ENCODE assay signal across 8 cellular contexts in the genomic region with DNA sequence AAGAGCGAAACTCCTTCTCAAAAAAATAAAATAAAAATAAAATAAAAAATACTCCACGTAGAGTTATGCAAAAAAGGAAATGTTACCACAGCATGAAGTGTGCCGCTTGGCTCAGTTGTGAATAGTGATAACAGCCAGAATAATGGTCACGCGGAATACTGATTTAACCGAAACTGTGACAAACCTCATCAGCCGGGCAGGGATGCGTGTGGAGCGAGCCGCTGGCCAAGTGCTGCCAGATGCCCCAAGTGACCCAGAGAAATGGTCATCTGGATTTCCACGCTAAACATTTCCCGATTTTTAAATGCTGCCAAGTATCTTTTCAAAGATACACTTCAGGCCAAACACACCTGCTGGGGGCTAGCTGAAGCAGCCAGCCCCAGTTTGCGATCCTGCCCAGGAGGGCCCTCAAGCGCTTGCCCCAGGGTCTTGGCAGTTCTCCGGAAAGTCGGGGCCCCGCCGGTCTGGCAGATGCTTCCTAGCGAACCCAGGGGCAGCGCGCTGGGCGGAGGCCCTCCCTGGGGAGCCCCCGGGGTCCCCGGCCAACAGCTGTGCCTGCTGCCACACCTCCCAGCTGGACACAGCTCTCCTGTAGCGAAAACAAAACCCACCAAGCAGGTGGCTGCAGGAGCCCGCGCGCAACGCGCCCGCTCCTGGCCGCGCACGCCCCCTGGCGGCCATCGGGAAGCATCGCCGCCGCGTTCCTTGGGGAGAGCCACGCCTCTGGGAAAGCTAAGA. TPM values are rescaled to one million over a fixed set of nuclear protein-coding genes. Genes with fewer than 3 reads are reported as not detected.
DNase-seq lines count a peak whose midpoint lies in the region; ATAC-seq and TF ChIP-seq lines count a peak whose summit lies in the region.

No MANE protein-coding gene starts in this region.

- H3K4me2 ChIP-seq in OCI-LY7 (ENCODE audit: low read length) (peak overlapping the region; percentile 66), neural cell (ENCODE audit: low read length) (no peak overlapping the region)

- no peaks in the 10 kb centered on the region for H3K9me3 Mint-ChIP-seq in activated T-helper 1 cell treated with anti-CD3 and anti-CD28 coated beads, Interleukin-12 subunit alpha, Interleukin-12 subunit beta, Interleukin-2, Interleukin-4 antibody, amounts not matched to agents 30 ng/mL and 10 ng/mL and 1 ng/mL, durations not matched to agents 14 hours and 24 hours and 36 hours
- no peaks in the 10 kb centered on the region for H3K9me3 Mint-ChIP-seq in stimulated activated naive CD8-positive, alpha-beta T cell treated with anti-CD3 and anti-CD28 coated beads, Interleukin-15, Interleukin-2, amounts not matched to agents 100 ng/mL and 50 ng/mL, for 24 hours

- no peak overlapping the region for H3K9ac ChIP-seq in neural cell (ENCODE audit: low read length)

- H3K4me1 Mint-ChIP-seq in activated T-helper 1 cell treated with anti-CD3 and anti-CD28 coated beads, Interleukin-12 subunit alpha, Interleukin-12 subunit beta, Interleukin-2, Interleukin-4 antibody, amounts not matched to agents 30 ng/mL and 10 ng/mL and 1 ng/mL, durations not matched to agents 14 hours and 24 hours and 36 hours (ENCODE audit: low read depth): peaks cover 54% of the 10 kb centered on the region
- peaks cover 50% of the 10 kb centered on the region for H3K4me1 Mint-ChIP-seq in stimulated activated naive CD8-positive, alpha-beta T cell treated with anti-CD3 and anti-CD28 coated beads, Interleukin-15, Interleukin-2, amounts not matched to agents 100 ng/mL and 50 ng/mL, for 24 hours (ENCODE audit: low read depth)

- H3K36me3 Mint-ChIP-seq in activated T-helper 1 cell treated with anti-CD3 and anti-CD28 coated beads, Interleukin-12 subunit alpha, Interleukin-12 subunit beta, Interleukin-2, Interleukin-4 antibody, amounts not matched to agents 30 ng/mL and 10 ng/mL and 1 ng/mL, durations not matched to agents 14 hours and 24 hours and 36 hours (ENCODE audit: low read depth): peaks cover 25% of the 10 kb centered on the region
- peaks cover 16% of the 10 kb centered on the region for H3K36me3 Mint-ChIP-seq in stimulated activated naive CD8-positive, alpha-beta T cell treated with anti-CD3 and anti-CD28 coated beads, Interleukin-15, Interleukin-2, amounts not matched to agents 100 ng/mL and 50 ng/mL, for 24 hours (ENCODE audit: low read depth)

- intact Hi-C loops in OCI-LY7 (cut with micrococcal nuclease; ENCODE audit: unreplicated experiment): loop anchor here (1.0 to 5.0 kb wide), 5 partner anchors 44 to 290 kb away; no protein-coding TSS in a partner anchor
- intact Hi-C loops in activated T-helper 1 cell treated with anti-CD3 and anti-CD28 coated beads, Interleukin-12 subunit alpha, Interleukin-12 subunit beta, Interleukin-2, Interleukin-4 antibody, amounts not matched to agents 30 ng/mL and 10 ng/mL and 1 ng/mL, durations not matched to agents 14 hours and 24 hours and 36 hours (cut with micrococcal nuclease): loop anchor here (1.0 to 2.0 kb wide), 7 partner anchors 7 to 291 kb away; no protein-coding TSS in a partner anchor

- no peak for TF ChIP-seq EP300 in neural cell (conservative IDR thresholded peaks at IDR 0.05; ENCODE audit: poor library complexity, severe bottlenecking)

- H3K4me1 ChIP-seq in OCI-LY7 (ENCODE audit: insufficient read depth, low read length, poor library complexity, severe bottlenecking): peaks cover 9% of the 10 kb centered on the region

- H3K9me3 ChIP-seq in OCI-LY7 (ENCODE audit: low read length) (no peaks in the 10 kb centered on the region), neural cell (ENCODE audit: low read length) (no peaks in the 10 kb centered on the region)

- H3F3A ChIP-seq in neural cell (ENCODE audit: insufficient read depth, low read length, poor library complexity, severe bottlenecking): no peaks in the 10 kb centered on the region

- no peak overlapping the region for H3K27ac Mint-ChIP-seq in activated T-helper 1 cell treated with anti-CD3 and anti-CD28 coated beads, Interleukin-12 subunit alpha, Interleukin-12 subunit beta, Interleukin-2, Interleukin-4 antibody, amounts not matched to agents 30 ng/mL and 10 ng/mL and 1 ng/mL, durations not matched to agents 14 hours and 24 hours and 36 hours
- H3K27ac Mint-ChIP-seq in stimulated activated naive CD8-positive, alpha-beta T cell treated with anti-CD3 and anti-CD28 coated beads, Interleukin-15, Interleukin-2, amounts not matched to agents 100 ng/mL and 50 ng/mL, for 24 hours: peak overlapping the region; percentile 59

- DNase-seq in OCI-LY7 (ENCODE audit: low spot score) (peak; percentile 82), fibroblast of pulmonary artery (ENCODE audit: low read depth) (peak; percentile 74)
- peak; percentile 68 for DNase-seq in activated T-helper 1 cell treated with anti-CD3 and anti-CD28 coated beads, Interleukin-12 subunit alpha, Interleukin-12 subunit beta, Interleukin-2, Interleukin-4 antibody, amounts not matched to agents 30 ng/mL and 10 ng/mL and 1 ng/mL, durations not matched to agents 14 hours and 24 hours and 36 hours (ENCODE audit: low spot score)

- H3K27me3 ChIP-seq in neural cell (ENCODE audit: insufficient read depth, low read depth, low read length): no peaks in the 10 kb centered on the region

- TF ChIP-seq RAD21 in neural cell (conservative IDR thresholded peaks at IDR 0.05): peak; percentile 75

- H3K27me3 Mint-ChIP-seq in activated T-helper 1 cell treated with anti-CD3 and anti-CD28 coated beads, Interleukin-12 subunit alpha, Interleukin-12 subunit beta, Interleukin-2, Interleukin-4 antibody, amounts not matched to agents 30 ng/mL and 10 ng/mL and 1 ng/mL, durations not matched to agents 14 hours and 24 hours and 36 hours (ENCODE audit: insufficient read depth): no peaks in the 10 kb centered on the region
- H3K27me3 Mint-ChIP-seq in stimulated activated naive CD8-positive, alpha-beta T cell treated with anti-CD3 and anti-CD28 coated beads, Interleukin-15, Interleukin-2, amounts not matched to agents 100 ng/mL and 50 ng/mL, for 24 hours: no peaks in the 10 kb centered on the region

- POLR2A ChIA-PET in OCI-LY7 (lab: Charles Lee): interaction anchor here (0.6 to 1.2 kb wide), 3 partner anchors 17 to 225 kb away, joined by 3 to 5 read pairs (median 4); no protein-coding TSS in a partner anchor

- peak overlapping the region; percentile 44 for H3K4me3 ChIP-seq in OCI-LY7 (ENCODE audit: low read depth, low read length, poor library complexity, severe bottlenecking)
- no peak overlapping the region for H3K4me3 ChIP-seq in fibroblast of pulmonary artery (replicated peaks; ENCODE audit: low read depth, low read length)
- H3K4me3 ChIP-seq in neural cell (ENCODE audit: low read length): no peak overlapping the region

- no TSS peak for BruUV-seq in OCI-LY7 (replicated peaks; lab: Mats Ljungman, UMichigan)

- H2AFZ ChIP-seq in OCI-LY7 (ENCODE audit: low read length): no peak overlapping the region
- no peak overlapping the region for H2AFZ ChIP-seq in neural cell (ENCODE audit: low read depth, low read length)

- H3K36me3 ChIP-seq in OCI-LY7 (ENCODE audit: insufficient read depth, low read length): no peaks in the 10 kb centered on the region; the same call in 1 of the 2 replicates
- H3K36me3 ChIP-seq in neural cell (ENCODE audit: insufficient read depth, low read length): no peaks in the 10 kb centered on the region

- CTCF ChIA-PET in OCI-LY7 (lab: Charles Lee; ENCODE audit: unreplicated experiment): interaction anchor here (1.1 to 1.7 kb wide), 4 partner anchors 28 to 96 kb away, joined by 3 to 6 read pairs (median 4); no protein-coding TSS in a partner anchor

- TF ChIP-seq CTCF in C4-2B (conservative IDR thresholded peaks at IDR 0.05) (peak; percentile 97), OCI-LY7 (conservative IDR thresholded peaks at IDR 0.05; ENCODE audit: low read length) (peak; percentile 89), fibroblast of pulmonary artery (IDR thresholded peaks at IDR 0.05; ENCODE audit: low read length, missing control alignments) (peak; percentile 68), neural cell (IDR thresholded peaks at IDR 0.05; ENCODE audit: poor library complexity, severe bottlenecking) (peak; percentile 75)

- no peaks in the 10 kb centered on the region for H3K9me2 ChIP-seq in OCI-LY7 (ENCODE audit: insufficient read depth, low read length)
- no peaks in the 10 kb centered on the region for H3K9me2 ChIP-seq in neural cell (ENCODE audit: insufficient read depth, low read length)

- no peak overlapping the region for H3K27ac ChIP-seq in C4-2B
- no peak overlapping the region for H3K27ac ChIP-seq in OCI-LY7 (ENCODE audit: low read depth, low read length, poor library complexity, severe bottlenecking)
- no peak overlapping the region for H3K27ac ChIP-seq in neural cell (ENCODE audit: low read length)

- H3K4me3 Mint-ChIP-seq in activated T-helper 1 cell treated with anti-CD3 and anti-CD28 coated beads, Interleukin-12 subunit alpha, Interleukin-12 subunit beta, Interleukin-2, Interleukin-4 antibody, amounts not matched to agents 30 ng/mL and 10 ng/mL and 1 ng/mL, durations not matched to agents 14 hours and 24 hours and 36 hours: no peak overlapping the region
- peak overlapping the region; percentile 10 for H3K4me3 Mint-ChIP-seq in stimulated activated naive CD8-positive, alpha-beta T cell treated with anti-CD3 and anti-CD28 coated beads, Interleukin-15, Interleukin-2, amounts not matched to agents 100 ng/mL and 50 ng/mL, for 24 hours

- ATAC-seq in GM19351 (IDR thresholded peaks at IDR 0.05; ENCODE audit: unreplicated experiment) (peak; percentile 48), HG03558 (IDR thresholded peaks at IDR 0.05; ENCODE audit: extremely low read depth, unreplicated experiment) (peak; percentile 33)

- H4K20me1 ChIP-seq in OCI-LY7 (ENCODE audit: insufficient read depth, low read length) (no peaks in the 10 kb centered on the region), neural cell (ENCODE audit: insufficient read depth) (no peaks in the 10 kb centered on the region)

- H3K79me2 ChIP-seq in OCI-LY7 (ENCODE audit: insufficient read depth, low read depth, low read length) (no peaks in the 10 kb centered on the region), neural cell (replicated peaks; ENCODE audit: insufficient read depth, low read length) (no peaks in the 10 kb centered on the region)

TF ChIP-seq in neural cell, 6 proteins besides CTCF, POLR2A, EP300 and RAD21:
- TF ChIP-seq SMC3 (conservative IDR thresholded peaks at IDR 0.05; ENCODE audit: poor library complexity) (peak; percentile 80), MXI1 (conservative IDR thresholded peaks at IDR 0.05; ENCODE audit: poor library complexity, severe bottlenecking) (peak; percentile 14), TAF1 (IDR thresholded peaks at IDR 0.05; ENCODE audit: low read depth) (no peak)

RNA-seq across cellular contexts. Expression of gene CMTM6, which starts 35.1 kb away (rescaled TPM):
- total RNA-seq in OCI-LY7 (2014; rRNA removed; shearing (Covaris generic)): 16.0 and 26.2 TPM in 2 replicates
- total RNA-seq in OCI-LY7 (2022): 33.5 and 36.0 TPM in 2 replicates
- 94.2 and 96.4 TPM in 2 replicates for total RNA-seq in activated T-helper 1 cell treated with anti-CD3 and anti-CD28 coated beads, Interleukin-12 subunit alpha, Interleukin-12 subunit beta, Interleukin-2, Interleukin-4 antibody, amounts not matched to agents 30 ng/mL and 10 ng/mL and 1 ng/mL, durations not matched to agents 14 hours and 24 hours and 36 hours
- polyA plus RNA-seq in neural cell: 10.1 and 12.8 TPM in 2 replicates
- 12.7 and 15.5 TPM in 2 replicates for polyA minus RNA-seq in neural cell
